Comparison of ENCODE assay signal across 8 cellular contexts in the genomic region with DNA sequence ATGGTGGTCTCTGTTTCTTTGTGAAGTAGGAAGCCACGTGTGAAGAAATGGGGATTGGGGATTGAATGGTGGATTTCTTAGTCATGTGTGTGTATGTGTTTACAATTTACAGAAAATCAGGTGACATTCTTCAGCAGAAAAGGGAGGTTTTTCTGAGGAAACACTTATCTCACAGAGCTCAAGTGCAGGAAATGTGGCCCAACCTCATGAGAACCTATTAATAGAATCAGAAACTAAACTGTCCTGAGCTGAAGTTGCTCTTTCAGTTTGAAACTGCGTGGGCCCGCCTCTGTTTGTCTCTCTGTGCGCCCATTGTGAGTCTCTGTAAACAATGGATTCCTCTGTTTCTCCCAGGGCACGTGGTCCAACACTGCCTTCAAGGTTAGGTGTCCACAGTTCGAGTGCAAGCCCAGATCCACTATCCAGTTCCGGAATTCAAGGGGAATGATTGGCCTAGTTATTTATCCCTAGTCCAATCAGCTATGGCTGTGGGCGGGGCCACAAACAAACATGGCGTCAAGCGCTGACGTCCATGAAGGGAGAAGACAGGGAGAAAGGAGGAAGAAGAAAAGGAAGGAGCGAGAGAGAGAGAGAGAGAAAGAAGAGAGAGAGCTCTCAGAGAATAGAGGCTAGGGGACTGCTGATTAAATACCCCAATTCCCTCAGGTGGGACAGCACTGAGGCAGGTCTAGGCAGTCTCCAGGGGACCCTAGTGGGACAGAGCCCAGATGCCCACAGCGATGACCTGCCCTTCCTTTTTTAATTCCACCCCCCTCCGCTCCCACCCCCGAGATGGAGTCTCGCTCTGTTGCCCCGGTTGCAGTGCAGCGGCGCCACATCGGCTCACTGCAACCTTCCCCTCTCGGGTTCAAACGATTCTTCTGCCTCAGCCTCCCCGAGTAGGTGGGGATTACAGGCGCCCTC.
DNase-seq lines count a peak whose midpoint lies in the region; ATAC-seq and TF ChIP-seq lines count a peak whose summit lies in the region.

No MANE protein-coding gene starts in this region.

- H3K4me1 ChIP-seq in OCI-LY3 (ENCODE audit: low read length): peaks cover 12% of the 10 kb centered on the region

- H3K4me2 ChIP-seq in OCI-LY3 (ENCODE audit: low read length): peak overlapping the region; percentile 61

- H3K27me3 ChIP-seq in OCI-LY3 (ENCODE audit: low read depth, low read length): no peaks in the 10 kb centered on the region

- peak overlapping the region; percentile 81 for H2AFZ ChIP-seq in OCI-LY3 (ENCODE audit: low read depth, low read length)

- no peaks in the 10 kb centered on the region for H3K9me3 ChIP-seq in OCI-LY3 (ENCODE audit: insufficient read depth, low read length)

- no peak for TF ChIP-seq CTCF in OCI-LY3 (IDR thresholded peaks at IDR 0.05; ENCODE audit: low read depth, low read length)

- DNase-seq in activated effector memory CD4-positive, alpha-beta T cell treated with Interleukin-2 at 50 U/mL for 16 hours: peak; percentile 68
- DNase-seq in hippocampal formation (lab: John Stamatoyannopoulos, UW) (peak; percentile 89 to 94), NCI-H187 treated with DMSO at 0.1 percent for 48 hours (lab: John Stamatoyannopoulos, UW) (no peak), NCI-H1092 (lab: John Stamatoyannopoulos, UW) (no peak)
- peak; percentile 52 to 77 for DNase-seq in stimulated activated CD4-positive, alpha-beta T cell treated with anti-CD3 and anti-CD28 coated beads, Interleukin-4, amount 100 ng/mL, for 4 hours

- peak overlapping the region; percentile 34 for H3K27ac ChIP-seq in OCI-LY3 (ENCODE audit: low read length)

- no peaks in the 10 kb centered on the region for H4K20me1 ChIP-seq in OCI-LY3 (ENCODE audit: insufficient read depth, low read length)

- peak; percentile 86 for ATAC-seq in GM18517 (IDR thresholded peaks at IDR 0.05; ENCODE audit: unreplicated experiment)
- ATAC-seq in HG02852 (IDR thresholded peaks at IDR 0.05; ENCODE audit: unreplicated experiment): peak; percentile 80

- H3K36me3 ChIP-seq in OCI-LY3 (replicated peaks; ENCODE audit: low read depth, low read length): no peaks in the 10 kb centered on the region

- peak overlapping the region; percentile 6; the same call in 1 of the 2 replicates for H3K9ac ChIP-seq in OCI-LY3 (ENCODE audit: low read length)

- H3K4me3 ChIP-seq in OCI-LY3 (ENCODE audit: low read length): peak overlapping the region; percentile 46

- H3K79me2 ChIP-seq in OCI-LY3 (ENCODE audit: low read length): no peaks in the 10 kb centered on the region

Comparison
In these comparisons a context has a peak if more than half of its experiments do, and no peak if none do; other contexts are left out.
1. DNase-seq: peak in activated effector memory CD4-positive, alpha-beta T cell treated with Interleukin-2 at 50 U/mL for 16 hours (single experiment), hippocampal formation (2 of 2) and stimulated activated CD4-positive, alpha-beta T cell treated with anti-CD3 and anti-CD28 coated beads, Interleukin-4, amount 100 ng/mL, for 4 hours (2 of 2); none in NCI-H187 treated with DMSO at 0.1 percent for 48 hours (single experiment) and NCI-H1092 (single experiment).